Comparison of ENCODE assay signal across 17 cellular contexts in genomic region chr4:105838082-105838481, GRCh38. TPM values are rescaled to one million over a fixed set of nuclear protein-coding genes. Genes with fewer than 3 reads are reported as not detected.
"Had no signal": no experiment of that assay in that cellular context is flagged by ENCODE, and none has a peak within 500 bp of the region (broad histone marks: within the 10 kb centered on the region; RNA-seq: fewer than 3 reads in every experiment).

No MANE protein-coding gene starts in this region.

- H3K27me3 Mint-ChIP-seq: dendritic cell treated with granulocyte-macrophage colony-stimulating factor and Interleukin-4, amounts not matched to agents 40 ng/mL and 50 ng/mL, for 4 days; effector memory CD8-positive, alpha-beta T cell; natural killer cell treated with Interleukin-12 subunit alpha and Interleukin-12 subunit beta and Interleukin-15 and Interleukin-18, amount 100 ng/mL, for 72 hours had no signal

- H3K9me3 Mint-ChIP-seq: dendritic cell treated with granulocyte-macrophage colony-stimulating factor and Interleukin-4, amounts not matched to agents 40 ng/mL and 50 ng/mL, for 4 days; effector memory CD8-positive, alpha-beta T cell; natural killer cell treated with Interleukin-12 subunit alpha and Interleukin-12 subunit beta and Interleukin-15 and Interleukin-18, amount 100 ng/mL, for 72 hours; neural progenitor cell had no signal

- DNase-seq: effector memory CD8-positive, alpha-beta T cell; foreskin keratinocyte; immature natural killer cell; left lung; lower lobe of right lung; mesenchymal stem cell; midbrain; nucleus accumbens; ovary; small intestine; stimulated activated CD4-positive, alpha-beta T cell treated with anti-CD3 and anti-CD28 coated beads, Interleukin-12 subunit alpha, Interleukin-12 subunit beta, amount 100 ng/mL, for 4 hours; stimulated activated naive CD4-positive, alpha-beta T cell treated with Interleukin-2 at 50 U/mL for 16 hours; trophoblast cell had no signal

- H3K4me2 ChIP-seq: neural progenitor cell had no signal

- H3K27me3 ChIP-seq: foreskin keratinocyte, left lung, neural progenitor cell, ovary, right atrium auricular region had no signal

- H3K9me3 ChIP-seq: lower lobe of right lung, ovary, right atrium auricular region had no signal

- ATAC-seq: effector memory CD8-positive, alpha-beta T cell; foreskin keratinocyte; left lung; lower lobe of right lung; natural killer cell treated with Interleukin-12 subunit alpha and Interleukin-12 subunit beta and Interleukin-15 and Interleukin-18, amount 100 ng/mL, for 72 hours had no signal

- H3K4me1 Mint-ChIP-seq: neural progenitor cell had no signal

- H3K27ac Mint-ChIP-seq: dendritic cell treated with granulocyte-macrophage colony-stimulating factor and Interleukin-4, amounts not matched to agents 40 ng/mL and 50 ng/mL, for 4 days; effector memory CD8-positive, alpha-beta T cell; immature natural killer cell; natural killer cell treated with Interleukin-12 subunit alpha and Interleukin-12 subunit beta and Interleukin-15 and Interleukin-18, amount 100 ng/mL, for 72 hours; neural progenitor cell had no signal

- H3K4me3 Mint-ChIP-seq: dendritic cell treated with granulocyte-macrophage colony-stimulating factor and Interleukin-4, amounts not matched to agents 40 ng/mL and 50 ng/mL, for 4 days; effector memory CD8-positive, alpha-beta T cell; immature natural killer cell; natural killer cell treated with Interleukin-12 subunit alpha and Interleukin-12 subunit beta and Interleukin-15 and Interleukin-18, amount 100 ng/mL, for 72 hours; neural progenitor cell had no signal

- H2AFZ ChIP-seq: neural progenitor cell had no signal

- H3K4me1 ChIP-seq: foreskin keratinocyte, left lung, lower lobe of right lung, right atrium auricular region had no signal

- H3K27ac ChIP-seq: foreskin keratinocyte, left lung, lower lobe of right lung, neural progenitor cell, ovary, right atrium auricular region had no signal

- H3K9ac ChIP-seq: neural progenitor cell had no signal

RNA-seq across cellular contexts. Expression of gene NPNT, which starts 57.2 kb away (rescaled TPM):
- total RNA-seq: natural killer cell treated with Interleukin-12 subunit alpha and Interleukin-12 subunit beta and Interleukin-15 and Interleukin-18, amount 100 ng/mL, for 72 hours had no signal
